Comparison of ENCODE assay signal across 8 cellular contexts in the genomic region with DNA sequence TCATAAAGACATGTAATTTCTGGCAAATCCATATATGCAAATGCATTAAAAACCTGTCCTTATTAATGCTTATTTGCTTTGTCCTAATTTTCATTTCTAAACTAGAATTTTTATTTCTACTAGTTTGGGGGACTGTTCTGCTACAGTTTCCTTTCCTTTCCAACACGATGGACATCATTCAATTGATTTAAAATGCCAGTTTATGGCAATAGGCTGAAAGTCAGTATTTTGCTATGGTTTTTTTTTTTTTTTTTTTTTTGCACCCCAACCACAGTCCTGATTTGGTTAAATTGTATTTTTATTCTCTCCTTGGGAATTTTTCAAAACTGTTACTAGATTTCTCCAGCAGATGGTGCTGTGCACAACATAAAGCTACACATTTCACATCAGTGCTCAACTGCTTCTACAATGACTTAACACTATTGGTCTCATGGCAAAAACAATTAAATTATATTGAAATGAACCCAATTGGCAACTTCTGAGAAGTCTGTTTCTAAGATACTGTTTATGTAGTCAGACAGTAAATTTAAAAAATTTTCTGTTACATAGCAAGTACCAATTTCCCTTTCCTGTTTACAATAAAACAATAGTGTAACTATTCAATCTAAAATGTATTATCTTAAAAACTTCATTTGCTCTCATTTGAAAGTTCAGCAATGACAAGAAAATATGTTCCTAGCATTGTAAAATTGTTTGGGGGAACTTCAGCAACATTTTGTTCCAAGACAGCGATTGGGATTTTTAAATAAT.
DNase-seq lines count a peak whose midpoint lies in the region; ATAC-seq and TF ChIP-seq lines count a peak whose summit lies in the region.

No MANE protein-coding gene starts in this region.

- intact Hi-C loops in left cardiac atrium (cut with DNase I): loop anchor here (5.0 to 10.0 kb wide), 4 partner anchors 87 to 555 kb away; no protein-coding TSS in a partner anchor

- H3K27ac Mint-ChIP-seq in activated CD8-positive, alpha-beta T cell treated with anti-CD3 and anti-CD28 coated beads, Interleukin-2, amount 10 ng/mL, durations not matched to agents 7 days and 5 days: no peak overlapping the region

- CTCF ChIA-PET in activated CD8-positive, alpha-beta T cell treated with anti-CD3 and anti-CD28 coated beads, Interleukin-2, amount 10 ng/mL, durations not matched to agents 7 days and 5 days (lab: Charles Lee): interaction anchor here (0.6 to 1.7 kb wide), 7 partner anchors 18 to 378 kb away, joined by 3 to 9 read pairs (median 4); no protein-coding TSS in a partner anchor

- no peaks in the 10 kb centered on the region for H3K9me3 Mint-ChIP-seq in activated CD8-positive, alpha-beta T cell treated with anti-CD3 and anti-CD28 coated beads, Interleukin-2, amount 10 ng/mL, durations not matched to agents 7 days and 5 days (ENCODE audit: insufficient read depth)

- H3K27me3 Mint-ChIP-seq in activated CD8-positive, alpha-beta T cell treated with anti-CD3 and anti-CD28 coated beads, Interleukin-2, amount 10 ng/mL, durations not matched to agents 7 days and 5 days (ENCODE audit: low read depth): peaks cover 7% of the 10 kb centered on the region

- H3K4me1 Mint-ChIP-seq in activated CD8-positive, alpha-beta T cell treated with anti-CD3 and anti-CD28 coated beads, Interleukin-2, amount 10 ng/mL, durations not matched to agents 7 days and 5 days (ENCODE audit: low read depth): no peaks in the 10 kb centered on the region

- no peaks in the 10 kb centered on the region for H3K36me3 Mint-ChIP-seq in activated CD8-positive, alpha-beta T cell treated with anti-CD3 and anti-CD28 coated beads, Interleukin-2, amount 10 ng/mL, durations not matched to agents 7 days and 5 days (ENCODE audit: low read depth)

- no peak overlapping the region for H3K4me3 ChIP-seq in retinal pigment epithelial cell (ENCODE audit: low read length)

- ATAC-seq in GM18873 (IDR thresholded peaks at IDR 0.05; ENCODE audit: low FRiP score, unreplicated experiment) (peak; percentile 53), left cardiac atrium (peak; percentile 70 to 79), GM21423 (IDR thresholded peaks at IDR 0.05; ENCODE audit: unreplicated experiment) (no peak)
- ATAC-seq in activated CD8-positive, alpha-beta T cell treated with anti-CD3 and anti-CD28 coated beads, Interleukin-2, amount 10 ng/mL, durations not matched to agents 7 days and 5 days: no peak

- DNase-seq in NCI-H1105 treated with DMSO at 0.1 percent for 48 hours (lab: John Stamatoyannopoulos, UW) (peak; percentile 18), left cardiac atrium (no peak), retinal pigment epithelial cell (ENCODE audit: low read depth) (no peak)
- DNase-seq in activated CD8-positive, alpha-beta T cell treated with anti-CD3 and anti-CD28 coated beads, Interleukin-2, amount 10 ng/mL, durations not matched to agents 7 days and 5 days: peak; percentile 21
- no peak for DNase-seq in activated CD8-positive, alpha-beta memory T cell treated with anti-CD3 and anti-CD28 coated beads, Interleukin-2, amount 50 U/mL, for 48 hours

- TF ChIP-seq CTCF in C4-2B (conservative IDR thresholded peaks at IDR 0.05): peak; percentile 82
- TF ChIP-seq CTCF in retinal pigment epithelial cell (conservative IDR thresholded peaks at IDR 0.05; ENCODE audit: low read depth, low read length): peak; percentile 59

- no peak overlapping the region for H3K4me3 Mint-ChIP-seq in activated CD8-positive, alpha-beta T cell treated with anti-CD3 and anti-CD28 coated beads, Interleukin-2, amount 10 ng/mL, durations not matched to agents 7 days and 5 days

- POLR2A ChIA-PET in activated CD8-positive, alpha-beta T cell treated with anti-CD3 and anti-CD28 coated beads, Interleukin-2, amount 10 ng/mL, durations not matched to agents 7 days and 5 days (lab: Charles Lee): no interaction called here

- no peak overlapping the region for H3K27ac ChIP-seq in C4-2B

Comparison
In these comparisons a context has a peak if more than half of its experiments do, and no peak if none do; other contexts are left out.
1. ATAC-seq: peak in GM18873 (single experiment) and left cardiac atrium (2 of 2); none in activated CD8-positive, alpha-beta T cell treated with anti-CD3 and anti-CD28 coated beads, Interleukin-2, amount 10 ng/mL, durations not matched to agents 7 days and 5 days (single experiment) and GM21423 (single experiment).
2. DNase-seq: peak in NCI-H1105 treated with DMSO at 0.1 percent for 48 hours (single experiment) and activated CD8-positive, alpha-beta T cell treated with anti-CD3 and anti-CD28 coated beads, Interleukin-2, amount 10 ng/mL, durations not matched to agents 7 days and 5 days (single experiment); none in left cardiac atrium (single experiment), retinal pigment epithelial cell (single experiment) and activated CD8-positive, alpha-beta memory T cell treated with anti-CD3 and anti-CD28 coated beads, Interleukin-2, amount 50 U/mL, for 48 hours (single experiment).